Comparison of ENCODE assay signal across 8 cellular contexts in genomic region chr1:201025571-201026002, GRCh38. TPM values are rescaled to one million over a fixed set of nuclear protein-coding genes. Genes with fewer than 3 reads are reported as not detected.
DNase-seq lines count a peak whose midpoint lies in the region; ATAC-seq and TF ChIP-seq lines count a peak whose summit lies in the region.

No MANE protein-coding gene starts in this region.

- H3K9me3 ChIP-seq in A673 (ENCODE audit: low read depth, low read length, poor library complexity, severe bottlenecking) (no peaks in the 10 kb centered on the region), suprapubic skin (no peaks in the 10 kb centered on the region), gastrocnemius medialis (no peaks in the 10 kb centered on the region)

- H3K4me1 ChIP-seq in A673 (ENCODE audit: insufficient read depth, low read length, poor library complexity, severe bottlenecking) (peaks cover 12% of the 10 kb centered on the region), suprapubic skin (peaks cover 30% of the 10 kb centered on the region), gastrocnemius medialis (peaks cover 17 to 28% of the 10 kb centered on the region in 2 donors)

- TF ChIP-seq POLR2A in NB4 (IDR thresholded peaks at IDR 0.05; ENCODE audit: extremely low read depth, insufficient read length): no peak
- TF ChIP-seq POLR2A in suprapubic skin (IDR thresholded peaks at IDR 0.05): no peak
- TF ChIP-seq POLR2A in gastrocnemius medialis (IDR thresholded peaks at IDR 0.05): no peak

- CTCF ChIA-PET in A673 (lab: Charles Lee): no interaction called here

- no TSS peak for BruUV-seq in A673 (replicated peaks; lab: Mats Ljungman, UMichigan)

- TF ChIP-seq EP300 in suprapubic skin (IDR thresholded peaks at IDR 0.05): no peak

- TF ChIP-seq CTCF in A673 (conservative IDR thresholded peaks at IDR 0.05; ENCODE audit: low read depth, low read length) (peak; percentile 30; the same call in 1 of the 2 replicates), GM12873 (IDR thresholded peaks at IDR 0.05; ENCODE audit: insufficient read depth, low read depth, low read length, missing control alignments) (peak; percentile 64), NB4 (IDR thresholded peaks at IDR 0.05; ENCODE audit: low read depth, low read length) (peak; percentile 27), suprapubic skin (IDR thresholded peaks at IDR 0.05) (no peak), gastrocnemius medialis (IDR thresholded peaks at IDR 0.05 in 4 of 5, conservative IDR thresholded peaks at IDR 0.05 in 1 of 5) (no peak)

- in situ Hi-C loops in gastrocnemius medialis (cut with MboI; ENCODE audit: low sequenced_read_pairs in 4 of 4): loop anchor here in 1 of 4 donors (25.0 kb wide), 1 partner anchor 413 kb away; the partner anchor contains the start of gene KIF14

- POLR2A ChIA-PET in A673 (lab: Charles Lee; ENCODE audit: low non-redundant PET): no interaction called here

- DNase-seq in A673 (ENCODE audit: low spot score) (no peak), NB4 (ENCODE audit: low read depth) (peak; percentile 75), ecto neural progenitor cell (ENCODE audit: low spot score) (peak; percentile 60), stromal cell of bone marrow (ENCODE audit: low read depth) (peak; percentile 29), suprapubic skin (ENCODE audit: low spot score in 2 of 2) (no peak), gastrocnemius medialis (no peak)
- DNase-seq in central memory CD4-positive, alpha-beta T cell: no peak

- peaks cover 10% of the 10 kb centered on the region for H3K27me3 ChIP-seq in A673 (replicated peaks; ENCODE audit: insufficient read depth, low read depth, low read length, poor library complexity)
- H3K27me3 ChIP-seq in suprapubic skin: no peaks in the 10 kb centered on the region
- peaks cover 0 to 12% (median 0%) of the 10 kb centered on the region in 3 donors for H3K27me3 ChIP-seq in gastrocnemius medialis

- intact Hi-C loops in A673 (cut with micrococcal nuclease; ENCODE audit: unreplicated experiment) (no loop called here), gastrocnemius medialis (cut with DNase I; ENCODE audit: low total_unique reads) (loop anchor here (10.0 kb wide), 1 partner anchor 401 kb away; the partner anchor contains the start of gene KIF14)

- H3K4me3 ChIP-seq in A673 (ENCODE audit: low read depth, low read length, poor library complexity, severe bottlenecking) (no peak overlapping the region), NB4 (ENCODE audit: low read depth, low read length) (peak overlapping the region; percentile 16), suprapubic skin (no peak overlapping the region), gastrocnemius medialis (no peak overlapping the region)

- no peaks in the 10 kb centered on the region for H3K36me3 ChIP-seq in A673 (ENCODE audit: insufficient read depth, low read length, poor library complexity, severe bottlenecking)
- H3K36me3 ChIP-seq in suprapubic skin: no peaks in the 10 kb centered on the region
- H3K36me3 ChIP-seq in gastrocnemius medialis: no peaks in the 10 kb centered on the region

- no peak for ATAC-seq in gastrocnemius medialis

- WGBS in suprapubic skin: 77% methylated on average over 7 of the region's 7 CpGs

- no peak overlapping the region for H3K27ac ChIP-seq in A673 (ENCODE audit: low read depth, low read length, poor library complexity, severe bottlenecking)
- no peak overlapping the region for H3K27ac ChIP-seq in suprapubic skin
- no peak overlapping the region for H3K27ac ChIP-seq in gastrocnemius medialis

RNA-seq across cellular contexts. Expression of gene KIF21B, which starts 2.1 kb away (rescaled TPM):
- total RNA-seq in A673 (2021) (0.60 and 1.5 TPM in 2 replicates), suprapubic skin (1 to 10 TPM in 3 of 4 donors, under 1 TPM in 1; 0.65 to 2.3 (median 1.1) TPM), gastrocnemius medialis (under 1 TPM; 0.23 to 0.49 (median 0.36) TPM)

Comparison
In these comparisons a context has a peak if more than half of its experiments do, and no peak if none do; other contexts are left out.
1. DNase-seq: peak in NB4 (single experiment), ecto neural progenitor cell (single experiment) and stromal cell of bone marrow (single experiment); none in A673 (single experiment), central memory CD4-positive, alpha-beta T cell (single experiment), suprapubic skin (0 of 2) and gastrocnemius medialis (0 of 2).
2. CTCF ChIP-seq: peak in A673 (single experiment), GM12873 (single experiment) and NB4 (single experiment); none in suprapubic skin (0 of 2) and gastrocnemius medialis (0 of 5).